ENCODE assay signal across 30 cellular contexts in genomic region chr4:173590697-173591096, GRCh38.
"Had no signal": no experiment of that assay in that cellular context is flagged by ENCODE, and none has a peak within 500 bp of the region (broad histone marks: within the 10 kb centered on the region; RNA-seq: fewer than 3 reads in every experiment).

No MANE protein-coding gene starts in this region.

- H3K4me3 ChIP-seq: adrenal gland, Peyer's patch had no signal

- H3K9me3 ChIP-seq: adrenal gland, Peyer's patch had no signal

- H3K27me3 ChIP-seq: adrenal gland, Peyer's patch had no signal

- ATAC-seq: activated naive CD4-positive, alpha-beta T cell treated with anti-CD3 and anti-CD28 coated beads, Interleukin-2, amount 50 U/mL, for 72 hours; activated T-cell treated with anti-CD3 and anti-CD28 coated beads, Interleukin-2, amount 50 U/mL, for 4 hours had no signal

- H3K4me1 ChIP-seq: adrenal gland, Peyer's patch had no signal

- H3K27ac ChIP-seq: adrenal gland, Peyer's patch, VCaP had no signal

- H3K36me3 ChIP-seq: adrenal gland, Peyer's patch had no signal

- DNase-seq: activated B cell treated with CpG ODN at 0.5 μM for 24 hours; activated CD4-positive, alpha-beta memory T cell treated with anti-CD3 and anti-CD28 coated beads for 36 hours; activated CD4-positive, alpha-beta T cell treated with anti-CD3 and anti-CD28 coated beads for 4 hours; activated CD4-positive, alpha-beta T cell treated with anti-CD3 and anti-CD28 coated beads, Interleukin-2, amount 50 U/mL, for 1 hour; activated CD4-positive, CD25-positive, alpha-beta regulatory T cell treated with anti-CD3 and anti-CD28 coated beads, Interleukin-2, amount 50 U/mL, for 72 hours; activated CD8-positive, alpha-beta memory T cell treated with anti-CD3 and anti-CD28 coated beads, Interleukin-2, amount 50 U/mL, for 4 hours; activated gamma-delta T cell treated with Interleukin-2 at 50 U/mL for 16 hours; activated naive CD4-positive, alpha-beta T cell treated with anti-CD3 and anti-CD28 coated beads for 36 hours; activated T-cell treated with anti-CD3 and anti-CD28 coated beads for 4 hours; activated T-cell treated with anti-CD3 and anti-CD28 coated beads, Interleukin-2, amount 50 U/mL, for 4 hours; adrenal gland; central memory CD4-positive, alpha-beta T cell; NCI-H1092 treated with DMSO at 0.1 percent for 48 hours; NCI-H1417; NCI-H146; NCI-H187; NCI-H2029 treated with DMSO at 0.1 percent for 48 hours; NCI-H2107; NCI-H2171; NCI-H226; NCI-H446 treated with DMSO at 0.1 percent for 48 hours; NCI-H524; Peyer's patch; RPMI8226; SW 1271; T-helper 1 cell; T-helper 2 cell; T-helper 9 cell had no signal
